22 cellular contexts compared by ENCODE assay signal in genomic region chr4:148692242-148692641, GRCh38.
"Had no signal": no experiment of that assay in that cellular context is flagged by ENCODE, and none has a peak within 500 bp of the region (broad histone marks: within the 10 kb centered on the region; RNA-seq: fewer than 3 reads in every experiment).

No MANE protein-coding gene starts in this region.

- H3K27me3 Mint-ChIP-seq: activated B cell treated with CpG ODN at 0.5 μM for 24 hours; activated CD4-positive, alpha-beta memory T cell treated with anti-CD3 and anti-CD28 coated beads for 36 hours; activated CD4-positive, alpha-beta T cell treated with anti-CD3 and anti-CD28 coated beads, Interleukin-2, amount 10 ng/mL, durations not matched to agents 7 days and 5 days; brain had no signal

- DNase-seq: activated B cell treated with CpG ODN at 0.5 μM for 24 hours; activated CD4-positive, alpha-beta memory T cell treated with anti-CD3 and anti-CD28 coated beads for 36 hours; activated CD4-positive, alpha-beta T cell treated with anti-CD3 and anti-CD28 coated beads for 1 hour; activated CD4-positive, alpha-beta T cell treated with anti-CD3 and anti-CD28 coated beads, Interleukin-2, amount 10 ng/mL, durations not matched to agents 7 days and 5 days; activated CD8-positive, alpha-beta memory T cell treated with anti-CD3 and anti-CD28 coated beads for 24 hours; activated effector memory CD4-positive, alpha-beta T cell treated with anti-CD3 and anti-CD28 coated beads, Interleukin-2, amount 50 U/mL, for 16 hours; activated naive CD4-positive, alpha-beta T cell treated with anti-CD3 and anti-CD28 coated beads for 36 hours; activated T-cell treated with anti-CD3 and anti-CD28 coated beads, Interleukin-2, amount 50 U/mL, for 4 hours; amygdala; MM.1S; NCI-H1105; NCI-H1436; NCI-H1694 treated with DMSO at 0.1 percent for 48 hours; NCI-H2029 treated with DMSO at 0.1 percent for 48 hours; NCI-H510A treated with DMSO at 0.1 percent for 48 hours; PC-3; SHP77 treated with DMSO at 0.1 percent for 48 hours had no signal

- H3K36me3 Mint-ChIP-seq: activated CD4-positive, alpha-beta memory T cell treated with anti-CD3 and anti-CD28 coated beads for 36 hours; brain had no signal

- H3K4me3 Mint-ChIP-seq: activated B cell treated with CpG ODN at 0.5 μM for 24 hours; activated CD4-positive, alpha-beta memory T cell treated with anti-CD3 and anti-CD28 coated beads for 36 hours; activated CD4-positive, alpha-beta T cell treated with anti-CD3 and anti-CD28 coated beads, Interleukin-2, amount 10 ng/mL, durations not matched to agents 7 days and 5 days; activated naive CD4-positive, alpha-beta T cell treated with anti-CD3 and anti-CD28 coated beads for 36 hours; activated naive CD8-positive, alpha-beta T cell; activated T-cell treated with anti-CD3 and anti-CD28 coated beads, Interleukin-2, amount 50 U/mL, for 4 hours; brain; central memory CD8-positive, alpha-beta T cell; T-helper 1 cell treated with Interleukin-12 subunit alpha and Interleukin-12 subunit beta and Interleukin-4 antibody, amounts not matched to agents 30 μg/mL and 1 μg/mL, for 36 hours had no signal

- ATAC-seq: activated T-cell treated with anti-CD3 and anti-CD28 coated beads, Interleukin-2, amount 50 U/mL, for 4 hours; PC-3 had no signal

- FAIRE-seq: astrocyte had no signal

- H3K27ac Mint-ChIP-seq: activated B cell treated with CpG ODN at 0.5 μM for 24 hours; activated CD4-positive, alpha-beta memory T cell treated with anti-CD3 and anti-CD28 coated beads for 36 hours; activated CD4-positive, alpha-beta T cell treated with anti-CD3 and anti-CD28 coated beads, Interleukin-2, amount 10 ng/mL, durations not matched to agents 7 days and 5 days; activated naive CD4-positive, alpha-beta T cell treated with anti-CD3 and anti-CD28 coated beads for 36 hours; activated naive CD8-positive, alpha-beta T cell; brain; T-helper 1 cell treated with Interleukin-12 subunit alpha and Interleukin-12 subunit beta and Interleukin-4 antibody, amounts not matched to agents 30 μg/mL and 1 μg/mL, for 36 hours had no signal

- H3K9me3 Mint-ChIP-seq: activated B cell treated with CpG ODN at 0.5 μM for 24 hours; activated CD4-positive, alpha-beta memory T cell treated with anti-CD3 and anti-CD28 coated beads for 36 hours; activated CD4-positive, alpha-beta T cell treated with anti-CD3 and anti-CD28 coated beads, Interleukin-2, amount 10 ng/mL, durations not matched to agents 7 days and 5 days; activated naive CD4-positive, alpha-beta T cell treated with anti-CD3 and anti-CD28 coated beads for 36 hours; activated T-cell treated with anti-CD3 and anti-CD28 coated beads, Interleukin-2, amount 50 U/mL, for 4 hours; brain; central memory CD8-positive, alpha-beta T cell; T-helper 1 cell treated with Interleukin-12 subunit alpha and Interleukin-12 subunit beta and Interleukin-4 antibody, amounts not matched to agents 30 μg/mL and 1 μg/mL, for 36 hours had no signal

- H3K4me1 Mint-ChIP-seq: activated B cell treated with CpG ODN at 0.5 μM for 24 hours; activated CD4-positive, alpha-beta T cell treated with anti-CD3 and anti-CD28 coated beads, Interleukin-2, amount 10 ng/mL, durations not matched to agents 7 days and 5 days; brain; central memory CD8-positive, alpha-beta T cell had no signal
